In genomic region chr6:10429638-10430427, GRCh38 we compare ENCODE assay signal across 8 cellular contexts. TPM values are rescaled to one million over a fixed set of nuclear protein-coding genes. Genes with fewer than 3 reads are reported as not detected.
A peak's percentile ranks its signal among the peaks of the same experiment; 100 is the strongest.
DNase-seq lines count a peak whose midpoint lies in the region; ATAC-seq, FAIRE-seq and TF ChIP-seq lines count a peak whose summit lies in the region.

No MANE protein-coding gene starts in this region.

- peak; percentile 87 for FAIRE-seq in K562 (lab: Jason Lieb, UNC)

- H2AFZ ChIP-seq in K562 (ENCODE audit: low read depth, low read length), result peak overlapping the region; percentile 88

- DNase-seq in NCI-H526 treated with DMSO at 0.1 percent for 48 hours (lab: John Stamatoyannopoulos, UW), result peak; percentile 68
- DNase-seq in K562 (ENCODE audit: extremely low read depth in 1 of 4, low spot score in 3 of 4), result peak; percentile 46 to 77 (median 59)
- no peak for DNase-seq in lung (ENCODE audit: low spot score)
- no peak for DNase-seq in epidermal melanocyte (ENCODE audit: insufficient read length, low spot score)
- no peak for DNase-seq in activated T-cell treated with anti-CD3 and anti-CD28 coated beads for 4 hours

- POLR2A ChIA-PET in K562 (lab: Yijun Ruan, JAX), result interaction anchor here (0.7 to 1.1 kb wide), 4 partner anchors 15 to 267 kb away, joined by 3 read pairs; partner anchors contain the start of gene TFAP2A

- peak overlapping the region; percentile 83 for H3K4me2 ChIP-seq in DOHH2 (ENCODE audit: low read length)
- peak overlapping the region; percentile 73 for H3K4me2 ChIP-seq in K562 (ENCODE audit: insufficient read depth, low read length)

- no peak for TF ChIP-seq POLR2A in K562 (conservative IDR thresholded peaks at IDR 0.05)

- peak; percentile 66 for ATAC-seq in GM19035 (IDR thresholded peaks at IDR 0.05; ENCODE audit: unreplicated experiment)
- peak; percentile 46 for ATAC-seq in HG03139 (IDR thresholded peaks at IDR 0.05; ENCODE audit: unreplicated experiment)
- ATAC-seq in K562, result peak; percentile 91
- no peak for ATAC-seq in lung (ENCODE audit: insufficient read depth, low FRiP score)

- H3K9me3 ChIP-seq in DOHH2 (ENCODE audit: control insufficient read depth, insufficient read depth, low read length) (no peaks in the 10 kb centered on the region), K562 (replicated peaks; ENCODE audit: control insufficient read depth, insufficient read depth, low read depth, low read length) (no peaks in the 10 kb centered on the region), lung (ENCODE audit: control insufficient read depth in 2 of 2, insufficient read depth in 1 of 2, low read length in 1 of 2) (no peaks in the 10 kb centered on the region)

- H3K9me1 ChIP-seq in K562 (ENCODE audit: control insufficient read depth, insufficient read depth, low read length), result no peaks in the 10 kb centered on the region

- H3K79me2 ChIP-seq in DOHH2 (ENCODE audit: control insufficient read depth, low read length) (no peaks in the 10 kb centered on the region), K562 (ENCODE audit: control insufficient read depth, insufficient read depth, low read length) (no peaks in the 10 kb centered on the region)

- H3K4me3 ChIP-seq in DOHH2 (ENCODE audit: low read length) (peak overlapping the region; percentile 68), K562 (peak overlapping the region; percentile 4; the same call in 1 of the 2 replicates), lung (no peak overlapping the region)

- 12% methylated on average over 12 of the region's 12 CpGs for WGBS in K562 (ENCODE audit: insufficient coverage, low coverage, missing lambda C conversion rate)
- 20 to 21% methylated on average over 12 of the region's 12 CpGs for WGBS in lung, 2 donors

- peak; percentile 75 for TF ChIP-seq CTCF in DOHH2 (IDR thresholded peaks at IDR 0.05; ENCODE audit: low read depth, low read length, poor library complexity, severe bottlenecking)
- peak; percentile 65 to 89 (median 79) for TF ChIP-seq CTCF in K562 (IDR thresholded peaks at IDR 0.05 in 2 of 3, conservative IDR thresholded peaks at IDR 0.05 in 1 of 3; ENCODE audit: insufficient read depth in 2 of 3, low read depth in 1 of 3, low read length in 3 of 3)
- TF ChIP-seq CTCF in lung (IDR thresholded peaks at IDR 0.05; ENCODE audit: control extremely low read depth, extremely low read depth), result peak; percentile 38

- H3K9me2 ChIP-seq in DOHH2 (replicated peaks; ENCODE audit: control insufficient read depth, low read length), result no peaks in the 10 kb centered on the region

- in situ Hi-C loops in K562 (cut with MboI), result loop anchor here (5.0 to 25.0 kb wide), 4 partner anchors 405 to 1993 kb away; partner anchors contain the start of gene SLC35B3

- peak overlapping the region in 1 of 2 experiments; percentile 42; a peak in 1 of 4 replicates for H3K9ac ChIP-seq in K562 (ENCODE audit: insufficient read depth in 1 of 2, low read depth in 2 of 2, low read length in 2 of 2)

- H3K27me3 ChIP-seq in DOHH2 (ENCODE audit: control insufficient read depth, low read length) (peaks cover 6% of the 10 kb centered on the region; the same call in 1 of the 2 replicates), K562 (ENCODE audit: control insufficient read depth in 2 of 2, insufficient read depth in 2 of 2, low read length in 2 of 2) (peaks cover 0 to 9% of the 10 kb centered on the region in 2 experiments; a peak in 2 of 5 replicates), lung (ENCODE audit: control insufficient read depth, insufficient read depth) (no peaks in the 10 kb centered on the region)

- no peaks in the 10 kb centered on the region for H3K36me3 ChIP-seq in DOHH2 (ENCODE audit: control insufficient read depth, low read length)
- no peaks in the 10 kb centered on the region for H3K36me3 ChIP-seq in K562 (ENCODE audit: control insufficient read depth, insufficient read depth, low read length)
- H3K36me3 ChIP-seq in lung (ENCODE audit: control insufficient read depth in 2 of 2, insufficient read depth in 2 of 2, low read length in 2 of 2), result no peaks in the 10 kb centered on the region

- no TSS peak for BruUV-seq in K562 (replicated peaks; lab: Mats Ljungman, UMichigan)

- peak; percentile 42; the same call in 1 of the 2 replicates for TF ChIP-seq EP300 in K562 (IDR thresholded peaks at IDR 0.05; ENCODE audit: low read length)

- H4K20me1 ChIP-seq in DOHH2 (ENCODE audit: control insufficient read depth, insufficient read depth, low read depth, low read length) (no peaks in the 10 kb centered on the region), K562 (replicated peaks; ENCODE audit: control insufficient read depth, insufficient read depth, low read length) (no peaks in the 10 kb centered on the region)

- TF ChIP-seq RAD21 in K562 (CRISPR knock-in tag; conservative IDR thresholded peaks at IDR 0.05 in 1 of 2, IDR thresholded peaks at IDR 0.05 in 1 of 2), result peak; percentile 98

- H3K4me1 ChIP-seq in DOHH2 (ENCODE audit: control insufficient read depth, low read length) (peaks cover 35% of the 10 kb centered on the region), K562 (replicated peaks in 1 of 2; ENCODE audit: control insufficient read depth in 2 of 2, insufficient read depth in 2 of 2, low read length in 2 of 2) (peaks cover 8 to 9% of the 10 kb centered on the region in 2 experiments; a peak in 4 of 5 replicates), lung (ENCODE audit: control insufficient read depth in 2 of 2, insufficient read depth in 2 of 2, low read length in 2 of 2) (peaks cover 0 to 7% of the 10 kb centered on the region in 2 donors)

- H3F3A ChIP-seq in DOHH2 (ENCODE audit: control insufficient read depth, insufficient read depth), result no peaks in the 10 kb centered on the region

- CTCF ChIA-PET in K562 (lab: Yijun Ruan, JAX; ENCODE audit: low intra/inter-chr PET ratio), result interaction anchor here (2.2 kb wide), 1 partner anchor 1447 kb away, joined by 12 read pairs; no protein-coding TSS in a partner anchor

- no peak overlapping the region for H3K27ac ChIP-seq in DOHH2 (ENCODE audit: low read depth, low read length)
- H3K27ac ChIP-seq in K562 (ENCODE audit: extremely low read depth, low read depth, low read length), result no peak overlapping the region; the same call in 2 of the 3 replicates
- no peak overlapping the region for H3K27ac ChIP-seq in lung (ENCODE audit: low read depth in 1 of 2, low read length in 1 of 2)

- intact Hi-C loops in K562 (cut with micrococcal nuclease), result loop anchor here (1.0 to 10.0 kb wide), 4 partner anchors 398 to 1995 kb away; partner anchors contain the start of gene SLC35B3

TF ChIP-seq in K562, 482 proteins besides CTCF, POLR2A, EP300 and RAD21 (continues in another document):
- TF ChIP-seq ZNF140 (CRISPR knock-in tag; IDR thresholded peaks at IDR 0.05) (no peak), NRF1 (conservative IDR thresholded peaks at IDR 0.05 in 1 of 2, IDR thresholded peaks at IDR 0.05 in 1 of 2) (0 out of 4 replicates have a peak, but pooled peaks of 1 of the 2 experiments have one; percentile 10), SRF (CRISPR knock-in tag; IDR thresholded peaks at IDR 0.05) (no peak)
- TF ChIP-seq, protein P1, sequence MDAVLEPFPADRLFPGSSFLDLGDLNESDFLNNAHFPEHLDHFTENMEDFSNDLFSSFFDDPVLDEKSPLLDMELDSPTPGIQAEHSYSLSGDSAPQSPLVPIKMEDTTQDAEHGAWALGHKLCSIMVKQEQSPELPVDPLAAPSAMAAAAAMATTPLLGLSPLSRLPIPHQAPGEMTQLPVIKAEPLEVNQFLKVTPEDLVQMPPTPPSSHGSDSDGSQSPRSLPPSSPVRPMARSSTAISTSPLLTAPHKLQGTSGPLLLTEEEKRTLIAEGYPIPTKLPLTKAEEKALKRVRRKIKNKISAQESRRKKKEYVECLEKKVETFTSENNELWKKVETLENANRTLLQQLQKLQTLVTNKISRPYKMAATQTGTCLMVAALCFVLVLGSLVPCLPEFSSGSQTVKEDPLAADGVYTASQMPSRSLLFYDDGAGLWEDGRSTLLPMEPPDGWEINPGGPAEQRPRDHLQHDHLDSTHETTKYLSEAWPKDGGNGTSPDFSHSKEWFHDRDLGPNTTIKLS (IDR thresholded peaks at IDR 0.05; ENCODE audit: borderline replicate concordance, low read depth), result peak; percentile 29; the same call in 1 of the 2 replicates

RNA-seq across cellular contexts. Expression of gene TFAP2A, which starts 15.0 kb away (rescaled TPM):
- total RNA-seq in K562 (2011; cell fraction: chromatin; rRNA removed; ENCODE audit: low replicate concordance), result 0.51 and 0.55 TPM in 2 replicates
- total RNA-seq in K562 (2011; cell fraction: nucleolus; rRNA removed), result 0.33 TPM in 1 of 2 replicates, not detected in the other
- total RNA-seq in K562 (2011; cell fraction: nucleoplasm; rRNA removed), result 0.29 and 0.61 TPM in 2 replicates
- 0.33 TPM in 1 of 2 replicates, not detected in the other for total RNA-seq in K562 (2014; rRNA removed)
- total RNA-seq in K562 (2014; rRNA removed; fragmentation: Illumina TruSeq; extraction: Trizol), result 0.18 TPM in 1 of 2 replicates, not detected in the other
- total RNA-seq in K562 (2015; rRNA removed; fragmentation: Illumina TruSeq; extraction: Trizol), result 0.11 and 0.22 TPM in 2 replicates
- 0.40 and 0.53 TPM in 2 replicates for total RNA-seq in K562 (2021)
- 0.15 and 0.17 TPM in 2 replicates for polyA plus RNA-seq in K562 (2011; rRNA removed)
- 0.19 and 0.22 TPM in 2 replicates for polyA plus RNA-seq in K562 (2011; cell fraction: cytosol; rRNA removed)
- polyA plus RNA-seq in K562 (2011; cell fraction: nucleus; rRNA removed), result 0.24 and 0.46 TPM in 2 replicates
- 0.29 and 0.42 TPM in 2 replicates for polyA plus RNA-seq in K562 (2012)
- 0.37 and 0.54 TPM in 2 replicates for polyA plus RNA-seq in K562 (2014; fragmentation: Illumina TruSeq; extraction: Trizol)
- under 1 TPM; 0.14 to 0.20 TPM for polyA plus RNA-seq in K562 (2014; fragmentation: Nextera tagmentation; extraction: Ambion mirVana)
- polyA plus RNA-seq in K562 (2014; rRNA removed), result 0.15 and 0.36 TPM in 2 replicates
- polyA minus RNA-seq in K562 (2011; rRNA and poly(A)+ RNA removed), result 0.12 and 0.28 TPM in 2 replicates
- polyA minus RNA-seq in K562 (2011; cell fraction: cytosol; rRNA and poly(A)+ RNA removed), result 1.0 and 3.5 TPM in 2 replicates
- polyA minus RNA-seq in K562 (2011; cell fraction: nucleus; rRNA and poly(A)+ RNA removed), result 0.40 and 0.56 TPM in 2 replicates
- 1 to 10 TPM in 1 of 2 donors, under 1 TPM in 1; 0.14 to 2.7 TPM for total RNA-seq in lung
- under 1 TPM; 0.55 to 0.73 TPM for polyA plus RNA-seq in lung

Comparison
In these comparisons a context has a peak if more than half of its experiments do, and no peak if none do; other contexts are left out.
1. DNase-seq: peak in NCI-H526 treated with DMSO at 0.1 percent for 48 hours (single experiment) and K562 (4 of 4); none in lung (single experiment), epidermal melanocyte (single experiment) and activated T-cell treated with anti-CD3 and anti-CD28 coated beads for 4 hours (single experiment).
2. Peak in every context shown above with its lines, with median percentiles within 50 percentile points of each other: CTCF ChIP-seq.